8 cellular contexts compared by ENCODE assay signal in the genomic region with DNA sequence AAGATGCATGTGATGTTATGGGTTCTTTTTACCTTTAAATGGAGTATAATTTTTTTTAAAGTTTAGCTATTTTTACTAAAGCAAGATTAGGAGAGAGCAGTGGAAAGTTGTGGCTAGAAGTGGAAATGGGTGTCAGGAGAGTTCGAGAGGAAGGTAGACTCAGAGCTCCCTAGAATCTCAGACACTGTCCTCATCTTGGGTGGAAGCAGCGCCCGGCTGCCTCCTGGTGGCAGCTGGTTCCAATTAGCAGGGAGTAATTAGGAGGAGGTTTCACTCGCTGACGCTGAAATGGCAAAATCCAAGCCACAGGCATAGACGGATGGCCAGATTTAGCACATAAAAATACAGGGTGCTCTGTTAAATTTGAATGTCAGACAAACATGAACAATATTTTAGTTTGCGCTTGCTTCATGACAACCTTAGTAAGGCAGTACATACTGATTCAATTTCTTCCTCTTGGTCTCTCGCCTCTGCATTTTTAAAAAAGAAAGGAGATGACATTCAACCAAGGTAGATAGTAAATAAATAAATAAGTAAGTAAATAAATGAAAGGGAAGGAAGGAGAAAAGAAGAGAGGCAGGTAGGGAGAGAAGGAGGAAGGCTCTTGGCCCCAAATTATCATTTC. TPM values are rescaled to one million over a fixed set of nuclear protein-coding genes. Genes with fewer than 3 reads are reported as not detected.
DNase-seq lines count a peak whose midpoint lies in the region; ATAC-seq and TF ChIP-seq lines count a peak whose summit lies in the region.

No MANE protein-coding gene starts in this region.

- TF ChIP-seq POLR2A in breast epithelium (IDR thresholded peaks at IDR 0.05): no peak

- H3K27me3 ChIP-seq in ACC112 (ENCODE audit: insufficient read depth, low read length): no peaks in the 10 kb centered on the region
- H3K27me3 ChIP-seq in SJCRH30: no peaks in the 10 kb centered on the region
- H3K27me3 ChIP-seq in breast epithelium: no peaks in the 10 kb centered on the region
- H3K27me3 ChIP-seq in kidney epithelial cell (ENCODE audit: control insufficient read depth, insufficient read depth, low read length): no peaks in the 10 kb centered on the region

- peaks cover 15% of the 10 kb centered on the region for H3K4me1 ChIP-seq in ACC112 (ENCODE audit: control insufficient read depth, insufficient read depth, low read length, unreplicated experiment)
- H3K4me1 ChIP-seq in SJCRH30: peaks cover 3% of the 10 kb centered on the region; the same call in 1 of the 2 replicates
- H3K4me1 ChIP-seq in breast epithelium: no peaks in the 10 kb centered on the region

- DNase-seq in KG1 (lab: John Stamatoyannopoulos, UW) (peak; percentile 5), SJCRH30 (peak; percentile 45 to 74), breast epithelium (ENCODE audit: low spot score in 2 of 2) (peak; percentile 58 to 59), kidney epithelial cell (ENCODE audit: low read depth) (peak; percentile 14)
- DNase-seq in stimulated activated CD4-positive, alpha-beta T cell treated with anti-CD3 and anti-CD28 coated beads, Interleukin-1b, Interleukin-23, amount 100 ng/mL, for 48 hours: peak; percentile 38

- TF ChIP-seq CTCF in GM12872 (IDR thresholded peaks at IDR 0.05; ENCODE audit: insufficient read depth, low read depth, low read length) (peak; percentile 68), breast epithelium (IDR thresholded peaks at IDR 0.05) (peak in 2 of 3 donors; percentile 73 to 81), kidney epithelial cell (IDR thresholded peaks at IDR 0.05; ENCODE audit: insufficient read depth, low read length, poor library complexity, severe bottlenecking) (peak; percentile 88)

- ATAC-seq in HG02763 (IDR thresholded peaks at IDR 0.05; ENCODE audit: unreplicated experiment): no peak

- H3K4me3 ChIP-seq in ACC112 (ENCODE audit: low read depth, low read length) (peak overlapping the region; percentile 51), SJCRH30 (peak overlapping the region; percentile 24), breast epithelium (peak overlapping the region in 1 of 3 donors; percentile 42), kidney epithelial cell (ENCODE audit: low read depth, low read length) (no peak overlapping the region)

- peak overlapping the region; percentile 24 for H2AFZ ChIP-seq in ACC112 (ENCODE audit: low read length, unreplicated experiment)

- no peaks in the 10 kb centered on the region for H3K9me3 ChIP-seq in SJCRH30 (replicated peaks)
- H3K9me3 ChIP-seq in breast epithelium: no peaks in the 10 kb centered on the region

- H3K36me3 ChIP-seq in ACC112 (ENCODE audit: insufficient read depth, low read length) (no peaks in the 10 kb centered on the region), SJCRH30 (no peaks in the 10 kb centered on the region), breast epithelium (no peaks in the 10 kb centered on the region), kidney epithelial cell (ENCODE audit: control insufficient read depth, insufficient read depth, low read length) (no peaks in the 10 kb centered on the region)

- no peaks in the 10 kb centered on the region for H3K79me2 ChIP-seq in ACC112 (ENCODE audit: control insufficient read depth, insufficient read depth, low read length, unreplicated experiment)

- H3K27ac ChIP-seq in ACC112 (ENCODE audit: low read depth, low read length): no peak overlapping the region
- H3K27ac ChIP-seq in SJCRH30: no peak overlapping the region
- no peak overlapping the region for H3K27ac ChIP-seq in breast epithelium

- intact Hi-C loops in breast epithelium (cut with DNase I; ENCODE audit: low total_unique reads): no loop called here

RNA-seq across cellular contexts. Expression of a gene that starts 58.5 kb away (rescaled TPM):
- not detected in 2 replicates for total RNA-seq in SJCRH30 (2014; rRNA removed; shearing (Covaris generic))
- total RNA-seq in breast epithelium (under 1 TPM in 2 of 3 donors, not detected in 1; 0.15 to 0.48 TPM), kidney epithelial cell (not detected in 2 replicates)

Comparison
In these comparisons a context has a peak if more than half of its experiments do, and no peak if none do; other contexts are left out.
1. DNase-seq: peak in every context shown above with its lines; median percentile 60 in SJCRH30; 58 in breast epithelium; 38 in stimulated activated CD4-positive, alpha-beta T cell treated with anti-CD3 and anti-CD28 coated beads, Interleukin-1b, Interleukin-23, amount 100 ng/mL, for 48 hours; 14 in kidney epithelial cell; 5 in KG1.